8 cellular contexts compared by ENCODE assay signal in the genomic region with DNA sequence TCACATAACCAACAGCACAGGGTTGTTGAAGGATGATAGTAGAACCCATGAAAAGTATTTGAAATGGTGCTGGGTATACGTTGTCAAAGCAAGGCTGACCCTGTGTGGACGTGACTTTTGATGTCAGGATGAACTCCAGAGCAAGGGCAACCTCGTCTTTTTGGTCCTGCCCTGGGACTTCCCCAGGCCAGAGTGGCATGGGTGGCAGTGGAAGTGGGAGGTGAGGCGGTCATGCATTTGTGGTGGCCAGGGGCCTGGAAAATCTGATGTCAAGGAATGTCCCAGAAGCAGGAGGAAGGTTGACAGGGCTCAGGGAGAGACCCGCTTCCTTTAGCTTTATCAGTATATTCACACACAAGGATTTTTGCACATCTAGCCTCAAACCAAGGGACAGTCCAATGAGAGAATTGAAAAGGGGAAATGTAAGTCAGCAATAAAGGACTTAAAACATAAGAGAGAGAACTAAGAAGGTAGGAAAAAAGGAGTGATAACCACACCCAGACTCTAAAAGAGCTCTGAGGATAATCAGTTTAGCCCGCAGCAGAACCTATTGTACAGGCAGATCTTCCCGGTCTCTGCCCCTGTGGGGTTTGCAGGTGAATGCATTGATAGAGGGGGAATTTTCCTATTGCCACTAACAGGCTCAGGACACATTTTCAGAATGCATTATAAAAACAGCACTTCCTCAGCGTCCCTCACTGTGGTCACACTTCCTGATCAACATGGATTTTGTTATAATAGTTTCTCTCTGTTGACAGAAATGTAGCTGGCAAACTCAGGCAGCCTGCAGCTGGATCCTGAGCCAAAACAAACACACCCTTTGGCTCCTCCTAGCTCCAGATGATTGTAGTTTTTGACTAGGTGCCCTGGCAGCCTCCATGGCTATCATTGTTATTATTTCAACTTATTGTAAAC.
DNase-seq lines count a peak whose midpoint lies in the region; ATAC-seq and TF ChIP-seq lines count a peak whose summit lies in the region.

No MANE protein-coding gene starts in this region.

- peak overlapping the region; percentile 44; the same call in 1 of the 2 replicates for H3K4me2 ChIP-seq in SK-N-SH

- H3K4me3 ChIP-seq in SK-N-SH (ENCODE audit: low read depth in 2 of 2, low read length in 1 of 2) = no peak overlapping the region
- H3K4me3 ChIP-seq in thyroid gland (replicated peaks in 1 of 3) = no peak overlapping the region

- peaks cover 18% of the 10 kb centered on the region for H3F3A ChIP-seq in SK-N-SH (replicated peaks; ENCODE audit: insufficient read depth)

- H3K9ac ChIP-seq in SK-N-SH = no peak overlapping the region

- no peaks in the 10 kb centered on the region for H3K27me3 Mint-ChIP-seq in activated naive CD4-positive, alpha-beta T cell treated with anti-CD3 and anti-CD28 coated beads for 36 hours (ENCODE audit: low read depth)

- intact Hi-C loops in left cardiac atrium (cut with DNase I) = no loop called here
- intact Hi-C loops in thyroid gland (cut with DNase I) = no loop called here
- intact Hi-C loops in activated naive CD4-positive, alpha-beta T cell treated with anti-CD3 and anti-CD28 coated beads for 36 hours (cut with micrococcal nuclease) = no loop called here

- TF ChIP-seq CTCF in SK-N-SH (IDR thresholded peaks at IDR 0.05) = peak; percentile 26
- TF ChIP-seq CTCF in thyroid gland (IDR thresholded peaks at IDR 0.05) = peak in 2 of 6 experiments; percentile 16 to 37

- H3K79me2 ChIP-seq in SK-N-SH (ENCODE audit: insufficient read depth) = no peaks in the 10 kb centered on the region

- no peaks in the 10 kb centered on the region for H3K36me3 ChIP-seq in SK-N-SH (replicated peaks in 1 of 2; ENCODE audit: control insufficient read depth in 1 of 2, insufficient read depth in 2 of 2, low read length in 1 of 2)
- H3K36me3 ChIP-seq in thyroid gland = no peaks in the 10 kb centered on the region

- CTCF ChIA-PET in SK-N-SH (lab: Yijun Ruan, JAX) = interaction anchor here (1.0 to 1.5 kb wide), 2 partner anchors 44 to 975 kb away, joined by 3 to 4 read pairs; no protein-coding TSS in a partner anchor
- CTCF ChIA-PET in activated naive CD4-positive, alpha-beta T cell treated with anti-CD3 and anti-CD28 coated beads for 36 hours (lab: Charles Lee) = no interaction called here

- no peaks in the 10 kb centered on the region for H4K20me1 ChIP-seq in SK-N-SH (ENCODE audit: insufficient read depth)

- H3K4me3 Mint-ChIP-seq in activated naive CD4-positive, alpha-beta T cell treated with anti-CD3 and anti-CD28 coated beads for 36 hours = no peak overlapping the region

- no peaks in the 10 kb centered on the region for H3K9me2 ChIP-seq in SK-N-SH

- ATAC-seq in left cardiac atrium (peak; percentile 86 to 92), GM21825 (IDR thresholded peaks at IDR 0.05; ENCODE audit: unreplicated experiment) (no peak), GM21737 (IDR thresholded peaks at IDR 0.05; ENCODE audit: unreplicated experiment) (no peak)

- DNase-seq in HuH-7.5 (ENCODE audit: low spot score) (peak; percentile 6), SK-N-SH (peak; percentile 55), left cardiac atrium (peak; percentile 69), thyroid gland (peak; percentile 68 to 77)
- no peak for DNase-seq in activated naive CD4-positive, alpha-beta T cell treated with anti-CD3 and anti-CD28 coated beads for 36 hours
- no peak for DNase-seq in activated CD8-positive, alpha-beta memory T cell treated with anti-CD3 and anti-CD28 coated beads for 24 hours

- H3K27ac Mint-ChIP-seq in activated naive CD4-positive, alpha-beta T cell treated with anti-CD3 and anti-CD28 coated beads for 36 hours = no peak overlapping the region

- H3K36me3 Mint-ChIP-seq in activated naive CD4-positive, alpha-beta T cell treated with anti-CD3 and anti-CD28 coated beads for 36 hours (ENCODE audit: low read depth) = no peaks in the 10 kb centered on the region

- no peaks in the 10 kb centered on the region for H3K4me1 Mint-ChIP-seq in activated naive CD4-positive, alpha-beta T cell treated with anti-CD3 and anti-CD28 coated beads for 36 hours (ENCODE audit: low read depth)

- peaks cover 13 to 18% of the 10 kb centered on the region in 2 experiments; a peak in 3 of 4 replicates for H3K4me1 ChIP-seq in SK-N-SH (ENCODE audit: control insufficient read depth in 1 of 2, insufficient read depth in 2 of 2, low read depth in 1 of 2, low read length in 1 of 2)
- peaks cover 42 to 46% of the 10 kb centered on the region in 2 donors for H3K4me1 ChIP-seq in thyroid gland

- TF ChIP-seq EP300 in SK-N-SH (IDR thresholded peaks at IDR 0.05; ENCODE audit: borderline replicate concordance in 1 of 2, low read depth in 1 of 2, low read length in 1 of 2) = peak in 1 of 2 experiments; percentile 12; a peak in 1 of 4 replicates

- POLR2A ChIA-PET in SK-N-SH (lab: Yijun Ruan, JAX) = no interaction called here

- H3K9me3 Mint-ChIP-seq in activated naive CD4-positive, alpha-beta T cell treated with anti-CD3 and anti-CD28 coated beads for 36 hours = peaks cover 2% of the 10 kb centered on the region

- no peak for TF ChIP-seq POLR2A in thyroid gland (IDR thresholded peaks at IDR 0.05)

- H3K27me3 ChIP-seq in SK-N-SH (ENCODE audit: insufficient read depth) = no peaks in the 10 kb centered on the region
- H3K27me3 ChIP-seq in thyroid gland = no peaks in the 10 kb centered on the region

- WGBS in SK-N-SH (ENCODE audit: low lambda C conversion rate) = 69% methylated on average over 8 of the region's 8 CpGs
- 54 to 64% methylated on average over 8 of the region's 8 CpGs for WGBS in thyroid gland, 2 donors

- H3K27ac ChIP-seq in SK-N-SH (ENCODE audit: low read depth in 2 of 2, low read length in 1 of 2) (peak overlapping the region in 1 of 2 experiments; percentile 88; a peak in 2 of 4 replicates), thyroid gland (peak overlapping the region; percentile 72 to 87 (median 81))

- peak; percentile 47 for TF ChIP-seq RAD21 in SK-N-SH (IDR thresholded peaks at IDR 0.05; ENCODE audit: low read length)

- no peak overlapping the region; the same call in 1 of the 2 replicates for H2AFZ ChIP-seq in SK-N-SH (ENCODE audit: low read depth)

- no peaks in the 10 kb centered on the region for H3K9me3 ChIP-seq in SK-N-SH
- H3K9me3 ChIP-seq in thyroid gland = no peaks in the 10 kb centered on the region

TF ChIP-seq in SK-N-SH, 30 proteins besides CTCF, POLR2A, EP300 and RAD21:
- TF ChIP-seq TCF12 (IDR thresholded peaks at IDR 0.05) (peak; percentile 57; the same call in 1 of the 2 replicates), SMC3 (IDR thresholded peaks at IDR 0.05; ENCODE audit: low read depth, low read length) (0 out of 2 replicates have a peak, but pooled peaks have one; percentile 9), GABPA (IDR thresholded peaks at IDR 0.05; ENCODE audit: low read depth) (no peak), CHD2 (IDR thresholded peaks at IDR 0.05; ENCODE audit: low read length, partially characterized antibody) (no peak), MXI1 (IDR thresholded peaks at IDR 0.05; ENCODE audit: low read depth, low read length) (peak; percentile 32; the same call in 1 of the 2 replicates), RCOR1 (IDR thresholded peaks at IDR 0.05; ENCODE audit: low read length) (no peak), PBX3 (IDR thresholded peaks at IDR 0.05) (0 out of 2 replicates have a peak, but pooled peaks have one; percentile 6), TAF1 (IDR thresholded peaks at IDR 0.05; ENCODE audit: borderline replicate concordance, low read depth, low read length) (no peak), FOXJ3 (CRISPR knock-in tag; IDR thresholded peaks at IDR 0.05) (no peak), NRF1 (IDR thresholded peaks at IDR 0.05; ENCODE audit: low read depth, low read length) (no peak), NFIC (IDR thresholded peaks at IDR 0.05; ENCODE audit: borderline replicate concordance) (peak; percentile 84), ELF1 (IDR thresholded peaks at IDR 0.05) (no peak)
TF ChIP-seq in SK-N-SH: peak in this region for 5.

Comparison
In these comparisons a context has a peak if more than half of its experiments do, and no peak if none do; other contexts are left out.
1. DNase-seq: peak in HuH-7.5 (single experiment), SK-N-SH (single experiment), left cardiac atrium (single experiment) and thyroid gland (2 of 2); none in activated naive CD4-positive, alpha-beta T cell treated with anti-CD3 and anti-CD28 coated beads for 36 hours (single experiment) and activated CD8-positive, alpha-beta memory T cell treated with anti-CD3 and anti-CD28 coated beads for 24 hours (single experiment).
2. ATAC-seq: peak in left cardiac atrium (2 of 2); none in GM21825 (single experiment) and GM21737 (single experiment).